Comparison of ENCODE assay signal across 9 cellular contexts in the genomic region with DNA sequence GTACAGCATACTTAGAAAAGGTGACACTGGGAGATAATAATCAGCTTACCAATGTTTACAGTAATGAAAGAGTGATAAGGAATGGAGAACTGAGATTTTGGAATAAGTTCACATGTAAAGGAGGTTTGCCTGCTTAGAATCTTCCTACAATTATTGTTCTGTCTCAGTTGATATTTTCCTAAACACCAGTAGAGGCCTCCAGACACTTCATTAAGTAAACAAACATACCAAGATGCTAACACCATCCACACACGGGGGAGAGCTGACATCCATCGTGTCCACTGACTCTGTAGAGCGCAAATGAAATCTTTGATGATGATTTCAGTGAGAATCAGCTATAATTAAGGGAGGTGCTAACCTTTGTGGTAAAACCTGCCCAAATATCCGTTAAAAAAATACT.
A peak's percentile ranks its signal among the peaks of the same experiment; 100 is the strongest.
DNase-seq lines count a peak whose midpoint lies in the region; ATAC-seq, FAIRE-seq and TF ChIP-seq lines count a peak whose summit lies in the region.
"Had no signal": no experiment of that assay in that cellular context is flagged by ENCODE, and none has a peak within 500 bp of the region (broad histone marks: within the 10 kb centered on the region; RNA-seq: fewer than 3 reads in every experiment).

No MANE protein-coding gene starts in this region.

- H3K4me3 ChIP-seq in GM12864 (ENCODE audit: low read depth, low read length), result no peak overlapping the region

- peak; percentile 81 for FAIRE-seq in endometrium (lab: Jason Lieb, UNC)

- TF ChIP-seq CTCF in GM12864 (IDR thresholded peaks at IDR 0.05; ENCODE audit: low read depth, low read length, missing control alignments) (peak; percentile 12), omental fat pad (IDR thresholded peaks at IDR 0.05) (no peak)

- DNase-seq in GM12864 (ENCODE audit: low read depth) (no peak), NCI-H345 (lab: John Stamatoyannopoulos, UW) (peak; percentile 33), omental fat pad (ENCODE audit: low spot score) (no peak), DMS79 treated with DMSO at 0.1 percent for 48 hours (lab: John Stamatoyannopoulos, UW) (no peak)
- DNase-seq in stimulated activated CD4-positive, alpha-beta T cell treated with anti-CD3 and anti-CD28 coated beads, Interleukin-12 subunit alpha, Interleukin-12 subunit beta, amount 100 ng/mL, for 4 hours, result no peak
- DNase-seq: stimulated activated CD4-positive, alpha-beta T cell treated with anti-CD3 and anti-CD28 coated beads, Interleukin-1b, Interleukin-23, amount 100 ng/mL, for 48 hours had no signal

- ATAC-seq in omental fat pad (ENCODE audit: low FRiP score) (peak; percentile 64), GM21423 (IDR thresholded peaks at IDR 0.05; ENCODE audit: unreplicated experiment) (no peak), HG02852 (IDR thresholded peaks at IDR 0.05; ENCODE audit: unreplicated experiment) (no peak)
